ENCODE assay signal across 18 cellular contexts in the genomic region with DNA sequence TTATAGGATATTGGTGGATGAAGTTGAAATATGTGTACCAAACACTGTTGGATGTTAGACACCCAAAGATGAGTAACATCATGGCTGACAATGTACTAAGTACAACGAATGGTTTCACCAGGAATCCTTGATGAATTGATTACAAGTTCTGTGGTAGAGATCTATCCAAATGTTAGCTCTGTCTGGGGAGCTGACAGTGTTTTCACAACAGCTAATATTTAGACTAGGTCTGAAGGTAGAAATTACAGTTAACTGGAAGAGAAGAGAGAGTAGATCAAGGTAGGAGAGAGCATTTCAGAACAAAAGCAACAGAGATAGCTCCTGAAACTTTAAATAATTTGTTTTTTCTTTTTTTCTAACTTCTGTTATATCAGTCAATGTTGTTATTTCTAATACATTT. TPM values are rescaled to one million over a fixed set of nuclear protein-coding genes. Genes with fewer than 3 reads are reported as not detected.
DNase-seq lines count a peak whose midpoint lies in the region; ATAC-seq, FAIRE-seq and TF ChIP-seq lines count a peak whose summit lies in the region.
"Had no signal": no experiment of that assay in that cellular context is flagged by ENCODE, and none has a peak within 500 bp of the region (broad histone marks: within the 10 kb centered on the region; RNA-seq: fewer than 3 reads in every experiment).

No MANE protein-coding gene starts in this region.

- ATAC-seq in right lobe of liver (peak; percentile 73 to 77 (median 75)), HepG2 (no peak), omental fat pad (ENCODE audit: low FRiP score) (no peak)

- POLR2A ChIA-PET in HepG2 (lab: Yijun Ruan, JAX) = no interaction called here

- H2AFZ ChIP-seq in HepG2 (ENCODE audit: low read length) = no peak overlapping the region

- FAIRE-seq in HepG2 (lab: Jason Lieb, UNC) = no peak
- FAIRE-seq: D721Med, G401.6, H54 had no signal

- H3K9me3 Mint-ChIP-seq in mesothelial cell of epicardium = no peaks in the 10 kb centered on the region
- H3K9me3 Mint-ChIP-seq: CD4-positive, alpha-beta T cell; HFFc6 had no signal

- H3K4me3 ChIP-seq in right lobe of liver (no peak overlapping the region), HepG2 (replicated peaks in 1 of 3; ENCODE audit: insufficient read depth in 1 of 3, low read depth in 2 of 3, low read length in 3 of 3) (no peak overlapping the region)

- TF ChIP-seq CTCF in right lobe of liver (IDR thresholded peaks at IDR 0.05) (no peak), HepG2 (CRISPR knock-in tag; IDR thresholded peaks at IDR 0.05) (no peak), mesothelial cell of epicardium (IDR thresholded peaks at IDR 0.05; ENCODE audit: unreplicated experiment) (no peak), omental fat pad (IDR thresholded peaks at IDR 0.05) (no peak)

- H3K79me2 ChIP-seq in HepG2 (ENCODE audit: insufficient read depth, low read length) = no peaks in the 10 kb centered on the region

- no peak for TF ChIP-seq RAD21 in HepG2 (CRISPR knock-in tag; IDR thresholded peaks at IDR 0.05)

- H3K4me1 Mint-ChIP-seq in mesothelial cell of epicardium = peaks cover 17% of the 10 kb centered on the region

- no TSS peak for BruUV-seq in HepG2 (replicated peaks; lab: Mats Ljungman, UMichigan)

- H3K4me2 ChIP-seq in HepG2 (ENCODE audit: low read depth, low read length) = no peak overlapping the region

- peaks cover 5% of the 10 kb centered on the region for H3K36me3 Mint-ChIP-seq in mesothelial cell of epicardium

- H3K4me1 ChIP-seq in right lobe of liver = peaks cover 0 to 11% (median 0%) of the 10 kb centered on the region in 4 donors
- H3K4me1 ChIP-seq in HepG2 (ENCODE audit: insufficient read depth, low read length) = peaks cover 11% of the 10 kb centered on the region; the same call in 1 of the 2 replicates

- CTCF ChIA-PET in HepG2 (lab: Yijun Ruan, JAX; ENCODE audit: low intra/inter-chr PET ratio, low total read pairs) = no interaction called here

- intact Hi-C loops in right lobe of liver (cut with DNase I) (no loop called here), HepG2 (cut with micrococcal nuclease; ENCODE audit: unreplicated experiment) (no loop called here)

- no peak overlapping the region for H3K4me3 Mint-ChIP-seq in mesothelial cell of epicardium
- H3K4me3 Mint-ChIP-seq: CD4-positive, alpha-beta T cell; HFFc6 had no signal

- DNase-seq in right lobe of liver = no peak
- no peak for DNase-seq in HepG2 (ENCODE audit: low spot score)
- DNase-seq in epithelial cell of prostate (ENCODE audit: low read depth, low spot score) = no peak
- DNase-seq in mesothelial cell of epicardium (ENCODE audit: low spot score in 2 of 2, unreplicated experiment in 2 of 2) = no peak
- no peak for DNase-seq in DMS153 (lab: John Stamatoyannopoulos, UW)
- no peak for DNase-seq in NCI-H510A (lab: John Stamatoyannopoulos, UW)
- no peak for DNase-seq in Kasumi-1 (lab: John Stamatoyannopoulos, UW)
- no peak for DNase-seq in omental fat pad (ENCODE audit: low spot score)
- DNase-seq: CD4-positive, alpha-beta T cell; DND-41; HFFc6; KG1; NCI-H1417 treated with DMSO at 0.1 percent for 48 hours; NCI-H1930; NCI-H226 had no signal

- H3K27ac Mint-ChIP-seq in mesothelial cell of epicardium = peak overlapping the region; percentile 51
- H3K27ac Mint-ChIP-seq: CD4-positive, alpha-beta T cell; HFFc6 had no signal

- H3K27ac ChIP-seq in right lobe of liver = no peak overlapping the region
- no peak overlapping the region for H3K27ac ChIP-seq in HepG2 (ENCODE audit: extremely low read length, insufficient read depth, low read length)
- H3K27ac ChIP-seq in epithelial cell of prostate = peak overlapping the region; percentile 96

- no peaks in the 10 kb centered on the region for H3K27me3 Mint-ChIP-seq in mesothelial cell of epicardium (ENCODE audit: low read depth)
- H3K27me3 Mint-ChIP-seq: CD4-positive, alpha-beta T cell had no signal

- TF ChIP-seq POLR2A in right lobe of liver (IDR thresholded peaks at IDR 0.05) (no peak), HepG2 (IDR thresholded peaks at IDR 0.05; ENCODE audit: insufficient read depth in 1 of 2, low read depth in 2 of 2, low read length in 2 of 2) (no peak)

- 8% methylated on average over 1 of the region's 1 CpG for WGBS in right lobe of liver (ENCODE audit: insufficient coverage, low coverage, low lambda C conversion rate, missing lambda C conversion rate)
- 26% methylated on average over 1 of the region's 1 CpG for WGBS in HepG2 (ENCODE audit: low lambda C conversion rate)

- in situ Hi-C loops in HepG2 (cut with HindIII; ENCODE audit: extremely low pct_ligation_motif_present, low pct_unique_long_range_greater_than_20kb) = no loop called here

- H3K27me3 ChIP-seq in right lobe of liver (no peaks in the 10 kb centered on the region), HepG2 (ENCODE audit: control insufficient read depth in 1 of 2, insufficient read depth in 2 of 2, low read length in 2 of 2) (no peaks in the 10 kb centered on the region)

- H3K36me3 ChIP-seq in right lobe of liver (peaks cover 0 to 4% (median 0%) of the 10 kb centered on the region in 4 donors), HepG2 (replicated peaks in 1 of 2; ENCODE audit: control insufficient read depth in 1 of 2, insufficient read depth in 2 of 2, low read length in 2 of 2) (peaks cover 1 to 12% of the 10 kb centered on the region in 2 experiments; a peak in 2 of 5 replicates)

- no peaks in the 10 kb centered on the region for H4K20me1 ChIP-seq in HepG2 (ENCODE audit: insufficient read depth, low read length)

- H3K9ac ChIP-seq in HepG2 (ENCODE audit: insufficient read depth, low read depth, low read length) = no peak overlapping the region

- no peaks in the 10 kb centered on the region for H3K9me3 ChIP-seq in right lobe of liver
- no peaks in the 10 kb centered on the region for H3K9me3 ChIP-seq in HepG2 (ENCODE audit: low read length)

- TF ChIP-seq EP300 in HepG2 (IDR thresholded peaks at IDR 0.05; ENCODE audit: low read depth in 2 of 2, low read length in 2 of 2) (no peak), HepG2 (CRISPR knock-in tag; IDR thresholded peaks at IDR 0.05; ENCODE audit: borderline replicate concordance) (no peak)

TF ChIP-seq in HepG2, 621 proteins besides CTCF, POLR2A, EP300 and RAD21:
- TF ChIP-seq CHD2 (IDR thresholded peaks at IDR 0.05; ENCODE audit: low read depth, low read length) (no peak), ZNF501 (CRISPR knock-in tag; IDR thresholded peaks at IDR 0.05) (no peak), ZNF121 (CRISPR knock-in tag; IDR thresholded peaks at IDR 0.05) (no peak), ZNF567 (CRISPR knock-in tag; IDR thresholded peaks at IDR 0.05; ENCODE audit: borderline replicate concordance) (no peak), HOXD1 (CRISPR knock-in tag; IDR thresholded peaks at IDR 0.05) (no peak), HNRNPH1 (optimal IDR thresholded peaks at IDR 0.05; ENCODE audit: low read depth, low read length) (no peak), POGZ (CRISPR knock-in tag; IDR thresholded peaks at IDR 0.05) (no peak), KLF16 (CRISPR knock-in tag; IDR thresholded peaks at IDR 0.05) (no peak), BORCS8-MEF2B (CRISPR knock-in tag; IDR thresholded peaks at IDR 0.05) (no peak), ZNF841 (CRISPR knock-in tag; IDR thresholded peaks at IDR 0.05; ENCODE audit: borderline replicate concordance) (no peak), KDM1A (CRISPR knock-in tag; IDR thresholded peaks at IDR 0.05) (no peak)
- TF ChIP-seq, protein P1, sequence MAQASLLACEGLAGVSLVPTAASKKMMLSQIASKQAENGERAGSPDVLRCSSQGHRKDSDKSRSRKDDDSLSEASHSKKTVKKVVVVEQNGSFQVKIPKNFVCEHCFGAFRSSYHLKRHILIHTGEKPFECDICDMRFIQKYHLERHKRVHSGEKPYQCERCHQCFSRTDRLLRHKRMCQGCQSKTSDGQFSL (CRISPR knock-in tag; IDR thresholded peaks at IDR 0.05) = no peak

RNA-seq across cellular contexts. Expression of a gene that starts 44.9 kb away (rescaled TPM):
- total RNA-seq in right lobe of liver (10 to 100 TPM; 39.8 to 55.6 (median 49.1) TPM), HepG2 (2016; rRNA removed; fragmentation: Illumina TruSeq; extraction: Trizol) (51.3 and 59.9 TPM in 2 replicates), mesothelial cell of epicardium (17.8 to 20.9 TPM (median 18.4 TPM) in 3 replicates), omental fat pad (10 to 100 TPM; 28.8 to 47.6 (median 33.9) TPM)
- 27.8 and 33.3 TPM in 2 replicates for total RNA-seq in HepG2 (2016; cell fraction: cytosol; rRNA removed; fragmentation: Illumina TruSeq; extraction: Trizol; ENCODE audit: low read depth)
- 54.4 and 63.8 TPM in 2 replicates for total RNA-seq in HepG2 (2016; cell fraction: insoluble cytoplasmic fraction; rRNA removed; fragmentation: Illumina TruSeq; extraction: Trizol)
- 39.9 and 46.1 TPM in 2 replicates for total RNA-seq in HepG2 (2016; cell fraction: membrane; rRNA removed; fragmentation: Illumina TruSeq; extraction: Trizol)
- 28.7 and 30.1 TPM in 2 replicates for total RNA-seq in HepG2 (2016; cell fraction: nucleus; rRNA removed; fragmentation: Illumina TruSeq; extraction: Trizol)
- polyA plus RNA-seq in HepG2 (2011; rRNA removed) = 15.8 and 24.0 TPM in 2 replicates
- polyA plus RNA-seq in HepG2 (2011; cell fraction: cytosol; rRNA removed) = 12.1 and 15.7 TPM in 2 replicates
- polyA plus RNA-seq in HepG2 (2011; cell fraction: nucleus; rRNA removed) = 6.4 and 7.9 TPM in 2 replicates
- polyA plus RNA-seq in HepG2 (2012) = 18.4 and 33.0 TPM in 2 replicates
- polyA plus RNA-seq in HepG2 (2016; cell fraction: cytosol; fragmentation: Illumina TruSeq; extraction: Trizol; ENCODE audit: low read depth) = 24.4 and 28.5 TPM in 2 replicates
- polyA plus RNA-seq in HepG2 (2016; cell fraction: insoluble cytoplasmic fraction; fragmentation: Illumina TruSeq; extraction: Trizol; ENCODE audit: low read depth) = 52.6 and 55.1 TPM in 2 replicates
- 34.2 and 34.9 TPM in 2 replicates for polyA plus RNA-seq in HepG2 (2016; cell fraction: membrane; fragmentation: Illumina TruSeq; extraction: Trizol; ENCODE audit: low read depth)
- polyA plus RNA-seq in HepG2 (2016; cell fraction: nucleus; fragmentation: Illumina TruSeq; extraction: Trizol; ENCODE audit: insufficient read depth, low read depth) = 30.6 and 34.6 TPM in 2 replicates
- polyA minus RNA-seq in HepG2 (2011; rRNA and poly(A)+ RNA removed; ENCODE audit: low replicate concordance) = 6.9 and 14.3 TPM in 2 replicates
- polyA minus RNA-seq in HepG2 (2011; cell fraction: cytosol; rRNA and poly(A)+ RNA removed) = 14.5 and 18.7 TPM in 2 replicates
- 25.6 and 25.8 TPM in 2 replicates for polyA minus RNA-seq in HepG2 (2011; cell fraction: nucleus; rRNA and poly(A)+ RNA removed)

Comparison
In these comparisons a context has a peak if more than half of its experiments do, and no peak if none do; other contexts are left out.
1. ATAC-seq: peak in right lobe of liver (4 of 4); none in HepG2 (single experiment) and omental fat pad (single experiment).